8 cellular contexts compared by ENCODE assay signal in genomic region chr3:76570436-76571057, GRCh38.
DNase-seq lines count a peak whose midpoint lies in the region; ATAC-seq and TF ChIP-seq lines count a peak whose summit lies in the region.
"Had no signal": no experiment of that assay in that cellular context is flagged by ENCODE, and none has a peak within 500 bp of the region (broad histone marks: within the 10 kb centered on the region; RNA-seq: fewer than 3 reads in every experiment).

No MANE protein-coding gene starts in this region.

- H3K79me2 ChIP-seq in MM.1S (ENCODE audit: low read length) = no peaks in the 10 kb centered on the region

- H3K27ac ChIP-seq in MM.1S (ENCODE audit: low read length) = no peak overlapping the region
- no peak overlapping the region for H3K27ac ChIP-seq in CD4-positive, alpha-beta memory T cell (ENCODE audit: low read depth, low read length)

- H3K27me3 ChIP-seq in MM.1S (replicated peaks; ENCODE audit: insufficient read depth, low read length) = no peaks in the 10 kb centered on the region
- no peaks in the 10 kb centered on the region for H3K27me3 ChIP-seq in CD4-positive, alpha-beta memory T cell (ENCODE audit: insufficient read depth, low read length)

- H3K9me3 ChIP-seq in MM.1S (replicated peaks; ENCODE audit: insufficient read depth, low read length) = no peaks in the 10 kb centered on the region
- H3K9me3 ChIP-seq in CD4-positive, alpha-beta memory T cell (ENCODE audit: control insufficient read depth in 1 of 2, low read length in 2 of 2) = no peaks in the 10 kb centered on the region

- H3K4me1 ChIP-seq in MM.1S (ENCODE audit: low read length) = no peaks in the 10 kb centered on the region
- no peaks in the 10 kb centered on the region for H3K4me1 ChIP-seq in CD4-positive, alpha-beta memory T cell (ENCODE audit: insufficient read depth, low read length)

- no peaks in the 10 kb centered on the region for H3K9me2 ChIP-seq in MM.1S (replicated peaks; ENCODE audit: insufficient read depth, low read length)

- no peak overlapping the region for H2AFZ ChIP-seq in MM.1S (ENCODE audit: low read length)

- no peak for ATAC-seq in HG02973 (IDR thresholded peaks at IDR 0.05; ENCODE audit: unreplicated experiment)
- ATAC-seq: activated T-cell treated with anti-CD3 and anti-CD28 coated beads, Interleukin-2, amount 50 U/mL, for 72 hours had no signal

- no peak overlapping the region for H3K4me3 Mint-ChIP-seq in neural crest cell
- no peak overlapping the region for H3K4me3 Mint-ChIP-seq in CD4-positive, alpha-beta memory T cell
- H3K4me3 Mint-ChIP-seq: activated T-cell treated with anti-CD3 and anti-CD28 coated beads, Interleukin-2, amount 50 U/mL, for 72 hours had no signal

- H3K27me3 Mint-ChIP-seq in neural crest cell (ENCODE audit: low read depth) = no peaks in the 10 kb centered on the region
- no peaks in the 10 kb centered on the region for H3K27me3 Mint-ChIP-seq in CD4-positive, alpha-beta memory T cell

- H3K9ac ChIP-seq in MM.1S (ENCODE audit: low read length) = no peak overlapping the region

- no peaks in the 10 kb centered on the region for H4K20me1 ChIP-seq in MM.1S (ENCODE audit: insufficient read depth, low read length)

- peak; percentile 4 for DNase-seq in GM10266 (ENCODE audit: extremely low spot score)
- peak; percentile 34 for DNase-seq in MM.1S
- DNase-seq in choroid plexus epithelial cell (ENCODE audit: low read depth) = peak; percentile 66
- no peak for DNase-seq in neural crest cell (ENCODE audit: low read depth, low spot score)
- no peak for DNase-seq in NCI-H1436 treated with DMSO at 0.1 percent for 48 hours (lab: John Stamatoyannopoulos, UW)
- DNase-seq in CD4-positive, alpha-beta memory T cell = no peak
- DNase-seq: activated T-cell treated with anti-CD3 and anti-CD28 coated beads, Interleukin-2, amount 50 U/mL, for 72 hours had no signal

- intact Hi-C loops in CD4-positive, alpha-beta memory T cell (cut with micrococcal nuclease) = no loop called here

- POLR2A ChIA-PET in CD4-positive, alpha-beta memory T cell (lab: Charles Lee; ENCODE audit: partially characterized antibody) = no interaction called here

- H3K36me3 Mint-ChIP-seq in neural crest cell (ENCODE audit: low read depth) = no peaks in the 10 kb centered on the region
- H3K36me3 Mint-ChIP-seq in CD4-positive, alpha-beta memory T cell = no peaks in the 10 kb centered on the region

- no peaks in the 10 kb centered on the region for H3K36me3 ChIP-seq in MM.1S (replicated peaks; ENCODE audit: insufficient read depth, low read length)
- no peaks in the 10 kb centered on the region for H3K36me3 ChIP-seq in CD4-positive, alpha-beta memory T cell (ENCODE audit: insufficient read depth, low read length)

- no peaks in the 10 kb centered on the region for H3F3A ChIP-seq in MM.1S (ENCODE audit: insufficient read depth, low read length)

- H3K4me3 ChIP-seq in MM.1S (ENCODE audit: low read length) (no peak overlapping the region), choroid plexus epithelial cell (ENCODE audit: low read depth, low read length) (no peak overlapping the region)
- H3K4me3 ChIP-seq in CD4-positive, alpha-beta memory T cell (ENCODE audit: low read length in 2 of 2) = no peak overlapping the region

- no peak overlapping the region for H3K27ac Mint-ChIP-seq in neural crest cell (ENCODE audit: unreplicated experiment)
- no peak overlapping the region for H3K27ac Mint-ChIP-seq in CD4-positive, alpha-beta memory T cell
- H3K27ac Mint-ChIP-seq: activated T-cell treated with anti-CD3 and anti-CD28 coated beads, Interleukin-2, amount 50 U/mL, for 72 hours had no signal

- H3K4me1 Mint-ChIP-seq in neural crest cell = no peaks in the 10 kb centered on the region
- H3K4me1 Mint-ChIP-seq in CD4-positive, alpha-beta memory T cell = no peaks in the 10 kb centered on the region

- peak; percentile 45 for TF ChIP-seq CTCF in GM10266 (IDR thresholded peaks at IDR 0.05; ENCODE audit: control insufficient read depth, insufficient read depth, low read depth, missing control alignments)
- TF ChIP-seq CTCF in MM.1S (IDR thresholded peaks at IDR 0.05; ENCODE audit: low read length) = peak; percentile 72
- peak; percentile 60 for TF ChIP-seq CTCF in choroid plexus epithelial cell (conservative IDR thresholded peaks at IDR 0.05; ENCODE audit: low read depth, low read length)
- peak; percentile 86 for TF ChIP-seq CTCF in neural crest cell (conservative IDR thresholded peaks at IDR 0.05)

- no peak overlapping the region for H3K4me2 ChIP-seq in MM.1S (ENCODE audit: low read depth, low read length)

- CTCF ChIA-PET in CD4-positive, alpha-beta memory T cell (lab: Charles Lee; ENCODE audit: partially characterized antibody) = interaction anchor here (1.5 kb wide), 1 partner anchor 14 kb away, joined by 3 read pairs; no protein-coding TSS in a partner anchor

- H3K9me3 Mint-ChIP-seq in neural crest cell = no peaks in the 10 kb centered on the region
- peaks cover 0 to 13% (median 2%) of the 10 kb centered on the region in 8 donors for H3K9me3 Mint-ChIP-seq in CD4-positive, alpha-beta memory T cell

Comparison
In these comparisons a context has a peak if more than half of its experiments do, and no peak if none do; other contexts are left out.
1. DNase-seq: peak in GM10266 (single experiment), MM.1S (single experiment) and choroid plexus epithelial cell (single experiment); none in neural crest cell (single experiment), NCI-H1436 treated with DMSO at 0.1 percent for 48 hours (single experiment) and CD4-positive, alpha-beta memory T cell (0 of 5).
2. Peak in every context shown above with its lines, with median percentiles within 50 percentile points of each other: CTCF ChIP-seq.